In genomic region chr3:72997421-72997961, GRCh38 we compare ENCODE assay signal across 8 cellular contexts. TPM values are rescaled to one million over a fixed set of nuclear protein-coding genes. Genes with fewer than 3 reads are reported as not detected.
A peak's percentile ranks its signal among the peaks of the same experiment; 100 is the strongest.
DNase-seq lines count a peak whose midpoint lies in the region; ATAC-seq, FAIRE-seq and TF ChIP-seq lines count a peak whose summit lies in the region.

No MANE protein-coding gene starts in this region.

- no peaks in the 10 kb centered on the region for H3K9me3 Mint-ChIP-seq in astrocyte (ENCODE audit: unreplicated experiment)

- H3K36me3 ChIP-seq in ACC112 (ENCODE audit: insufficient read depth, low read length): peaks cover 30% of the 10 kb centered on the region
- H3K36me3 ChIP-seq in RWPE2 (ENCODE audit: low read depth): peaks cover 48% of the 10 kb centered on the region
- H3K36me3 ChIP-seq in astrocyte (ENCODE audit: insufficient read depth, low read length): peaks cover 6% of the 10 kb centered on the region
- H3K36me3 ChIP-seq in iPS DF 6.9 (ENCODE audit: control insufficient read depth, insufficient read depth, low read length): no peaks in the 10 kb centered on the region; the same call in 1 of the 2 replicates

- no peaks in the 10 kb centered on the region for H3K9me3 ChIP-seq in RWPE2 (ENCODE audit: severe bottlenecking)
- H3K9me3 ChIP-seq in astrocyte (ENCODE audit: insufficient read depth, low read depth, low read length): no peaks in the 10 kb centered on the region
- H3K9me3 ChIP-seq in iPS DF 6.9 (ENCODE audit: control insufficient read depth, insufficient read depth, low read length): no peaks in the 10 kb centered on the region

- peak overlapping the region; percentile 94 for H3K4me3 ChIP-seq in ACC112 (ENCODE audit: low read depth, low read length)
- peak overlapping the region; percentile 95 for H3K4me3 ChIP-seq in GM12864 (ENCODE audit: low read depth, low read length)
- peak overlapping the region; percentile 96 for H3K4me3 ChIP-seq in RWPE2 (ENCODE audit: severe bottlenecking)
- H3K4me3 ChIP-seq in astrocyte (ENCODE audit: insufficient read depth, low read depth, low read length): peak overlapping the region; percentile 94
- peak overlapping the region; percentile 81 for H3K4me3 ChIP-seq in iPS DF 6.9 (ENCODE audit: low read length)
- H3K4me3 ChIP-seq in skeletal muscle cell (ENCODE audit: low read depth, low read length): peak overlapping the region; percentile 64

- H2AFZ ChIP-seq in ACC112 (ENCODE audit: low read length, unreplicated experiment) (peak overlapping the region; percentile 9), astrocyte (ENCODE audit: low read depth, low read length) (no peak overlapping the region)

- peak overlapping the region; percentile 94 for H3K4me2 ChIP-seq in astrocyte (ENCODE audit: low read length)

- no peaks in the 10 kb centered on the region for H3K27me3 Mint-ChIP-seq in astrocyte (ENCODE audit: low read depth, unreplicated experiment)

- H3K9ac ChIP-seq in astrocyte (ENCODE audit: low read length): peak overlapping the region; percentile 96

- H3K27ac Mint-ChIP-seq in astrocyte (ENCODE audit: unreplicated experiment): peak overlapping the region; percentile 82

- H3K4me1 ChIP-seq in ACC112 (ENCODE audit: control insufficient read depth, insufficient read depth, low read length, unreplicated experiment) (peaks cover 31% of the 10 kb centered on the region), RWPE2 (ENCODE audit: insufficient read depth, poor library complexity, severe bottlenecking) (peaks cover 16% of the 10 kb centered on the region), astrocyte (ENCODE audit: insufficient read depth, low read length) (peaks cover 18% of the 10 kb centered on the region), iPS DF 6.9 (ENCODE audit: control insufficient read depth, insufficient read depth, low read length) (no peaks in the 10 kb centered on the region; the same call in 1 of the 2 replicates)

- no peak for FAIRE-seq in astrocyte (lab: Jason Lieb, UNC)

- H3K79me2 ChIP-seq in ACC112 (ENCODE audit: control insufficient read depth, insufficient read depth, low read length, unreplicated experiment) (peaks cover 56% of the 10 kb centered on the region), astrocyte (ENCODE audit: insufficient read depth, low read length) (peaks cover 60% of the 10 kb centered on the region)

- WGBS in iPS DF 6.9 (ENCODE audit: insufficient coverage, insufficient read length): no CpG with 5 or more reads among the region's 16 CpGs

- DNase-seq in GM12864 (ENCODE audit: low read depth): no peak
- DNase-seq in RWPE2 (ENCODE audit: low spot score): no peak
- DNase-seq in astrocyte (ENCODE audit: low read depth): peak; percentile 34
- no peak for DNase-seq in iPS DF 6.9 (ENCODE audit: low read depth, low spot score)
- no peak for DNase-seq in skeletal muscle cell (ENCODE audit: low read depth)
- no peak for DNase-seq in HPDE6-E6E7 (ENCODE audit: extremely low spot score)

- peaks cover 19% of the 10 kb centered on the region for H3K4me1 Mint-ChIP-seq in astrocyte (ENCODE audit: low read depth, unreplicated experiment)

- ATAC-seq in HG03521 (IDR thresholded peaks at IDR 0.05; ENCODE audit: unreplicated experiment): peak; percentile 3
- no peak for ATAC-seq in RWPE2 (ENCODE audit: low read depth)

- H3K27ac ChIP-seq in ACC112 (ENCODE audit: low read depth, low read length) (peak overlapping the region; percentile 94), RWPE2 (ENCODE audit: poor library complexity, severe bottlenecking) (peak overlapping the region; percentile 82), astrocyte (ENCODE audit: low read depth, low read length) (peak overlapping the region; percentile 87), iPS DF 6.9 (ENCODE audit: low read length) (no peak overlapping the region)

- TF ChIP-seq CTCF in GM12864 (IDR thresholded peaks at IDR 0.05; ENCODE audit: low read depth, low read length, missing control alignments) (peak; percentile 51), RWPE2 (IDR thresholded peaks at IDR 0.05; ENCODE audit: poor library complexity, severe bottlenecking) (peak; percentile 67), astrocyte (IDR thresholded peaks at IDR 0.05; ENCODE audit: insufficient read depth, low read depth, low read length) (peak; percentile 54)

- no peaks in the 10 kb centered on the region for H3K27me3 ChIP-seq in ACC112 (ENCODE audit: insufficient read depth, low read length)
- H3K27me3 ChIP-seq in RWPE2 (ENCODE audit: insufficient read depth, poor library complexity, severe bottlenecking): no peaks in the 10 kb centered on the region
- H3K27me3 ChIP-seq in astrocyte (ENCODE audit: insufficient read depth, low read length): no peaks in the 10 kb centered on the region
- no peaks in the 10 kb centered on the region for H3K27me3 ChIP-seq in iPS DF 6.9 (ENCODE audit: control insufficient read depth, insufficient read depth, low read length)

- no peaks in the 10 kb centered on the region for H3K36me3 Mint-ChIP-seq in astrocyte (ENCODE audit: low read depth, unreplicated experiment)

- peak overlapping the region; percentile 90 for H3K4me3 Mint-ChIP-seq in astrocyte (ENCODE audit: unreplicated experiment)

- H4K20me1 ChIP-seq in astrocyte (ENCODE audit: insufficient read depth, low read length): peaks cover 51% of the 10 kb centered on the region

RNA-seq across cellular contexts. Expression of gene PPP4R2, which starts 0.9 kb away (rescaled TPM):
- total RNA-seq in astrocyte: 98.5 and 99.3 TPM in 2 replicates
